In the genomic region with DNA sequence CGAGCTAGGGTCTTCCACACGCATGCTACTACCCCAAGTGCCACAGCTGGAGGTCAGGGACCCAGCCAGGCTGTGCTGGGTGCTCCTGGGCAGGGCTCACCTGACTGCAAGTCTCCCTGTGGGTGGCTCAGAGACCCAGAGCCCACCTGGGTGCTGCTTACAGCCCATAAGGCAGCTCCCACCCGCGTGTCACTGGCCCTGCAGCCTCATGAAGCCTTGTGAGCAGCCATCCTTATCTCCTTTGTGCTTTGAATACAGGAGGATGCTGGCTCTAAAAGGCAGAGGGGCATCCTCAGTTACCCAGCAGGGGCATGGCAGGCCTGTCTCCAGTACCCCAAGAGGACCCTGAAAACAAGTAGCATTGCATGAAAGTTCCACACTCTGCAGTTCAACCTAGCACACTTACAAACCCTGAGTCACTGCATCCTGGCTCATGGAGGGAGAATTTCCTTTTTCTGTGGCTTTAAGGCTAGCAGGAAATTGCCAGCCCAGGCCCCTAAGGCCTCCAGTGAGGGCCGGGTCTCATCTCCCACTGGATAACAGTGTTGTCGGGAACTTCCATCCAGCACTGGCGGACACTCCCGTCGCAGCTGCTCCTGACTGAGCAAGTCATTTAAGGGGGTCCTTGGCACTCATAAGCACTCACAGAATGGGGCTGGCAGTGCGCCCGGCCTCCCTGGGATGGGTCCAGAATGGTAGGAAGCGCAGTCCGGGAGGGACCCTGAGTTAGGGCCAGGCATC, we compare ENCODE assay signal across 15 cellular contexts.
A peak's percentile ranks its signal among the peaks of the same experiment; 100 is the strongest.
DNase-seq lines count a peak whose midpoint lies in the region; ATAC-seq and TF ChIP-seq lines count a peak whose summit lies in the region.
"Had no signal": no experiment of that assay in that cellular context is flagged by ENCODE, and none has a peak within 500 bp of the region (broad histone marks: within the 10 kb centered on the region; RNA-seq: fewer than 3 reads in every experiment).

No MANE protein-coding gene starts in this region.

- H3K9me2 ChIP-seq in SK-N-SH: no peaks in the 10 kb centered on the region

- no peak overlapping the region for H3K9ac ChIP-seq in SK-N-SH

- H2AFZ ChIP-seq in SK-N-SH (ENCODE audit: low read depth): no peak overlapping the region

- TF ChIP-seq EP300 in SK-N-SH (IDR thresholded peaks at IDR 0.05; ENCODE audit: borderline replicate concordance in 1 of 2, low read depth in 1 of 2, low read length in 1 of 2): no peak
- no peak for TF ChIP-seq EP300 in upper lobe of left lung (IDR thresholded peaks at IDR 0.05)

- 11% methylated on average over 5 of the region's 13 CpGs for WGBS in SK-N-SH (ENCODE audit: low lambda C conversion rate)
- WGBS in heart left ventricle, 4 donors: 40 to 49% (median 46%) methylated on average over 11 to 13 of the region's 13 CpGs
- 60 to 71% methylated on average over 9 to 11 of the region's 13 CpGs for WGBS in upper lobe of left lung, 2 donors

- intact Hi-C loops in heart left ventricle (cut with DNase I): no loop called here

- no peak for TF ChIP-seq POLR2A in heart left ventricle (IDR thresholded peaks at IDR 0.05)
- no peak for TF ChIP-seq POLR2A in upper lobe of left lung (IDR thresholded peaks at IDR 0.05)

- H3K36me3 Mint-ChIP-seq in WTC11: no peaks in the 10 kb centered on the region

- H3K4me1 Mint-ChIP-seq in WTC11: no peaks in the 10 kb centered on the region

- H3K4me1 ChIP-seq in SK-N-SH (ENCODE audit: control insufficient read depth in 1 of 2, insufficient read depth in 2 of 2, low read depth in 1 of 2, low read length in 1 of 2): no peaks in the 10 kb centered on the region
- peaks cover 0 to 14% (median 0%) of the 10 kb centered on the region in 12 donors for H3K4me1 ChIP-seq in heart left ventricle
- peaks cover 0 to 4% (median 2%) of the 10 kb centered on the region in 4 donors for H3K4me1 ChIP-seq in upper lobe of left lung
- H3K4me1 ChIP-seq: adrenal gland, vagina had no signal

- DNase-seq in SK-N-SH (no peak), astrocyte of the spinal cord (ENCODE audit: low read depth, low spot score) (peak; percentile 12), heart left ventricle (peak; percentile 58 to 84 (median 70)), upper lobe of left lung (peak in 1 of 2 donors; percentile 63), GM10266 (ENCODE audit: extremely low spot score) (no peak), WTC11 (ENCODE audit: low spot score) (no peak)
- DNase-seq: activated T-cell treated with anti-CD3 and anti-CD28 coated beads for 4 hours; NCI-H774; stimulated activated CD4-positive, alpha-beta T cell treated with anti-CD3 and anti-CD28 coated beads, Interleukin-2, amount 100 ng/mL, for 24 hours had no signal

- H3K27me3 Mint-ChIP-seq in WTC11 (ENCODE audit: low read depth): no peaks in the 10 kb centered on the region; the same call in 1 of the 2 replicates

- in situ Hi-C loops in astrocyte of the spinal cord (cut with HindIII; ENCODE audit: low sequenced_read_pairs): no loop called here

- no peaks in the 10 kb centered on the region for H3K36me3 ChIP-seq in SK-N-SH (replicated peaks in 1 of 2; ENCODE audit: control insufficient read depth in 1 of 2, insufficient read depth in 2 of 2, low read length in 1 of 2)
- H3K36me3 ChIP-seq in heart left ventricle: no peaks in the 10 kb centered on the region
- H3K36me3 ChIP-seq in upper lobe of left lung: no peaks in the 10 kb centered on the region
- H3K36me3 ChIP-seq: adrenal gland, vagina had no signal

- H3K27me3 ChIP-seq in SK-N-SH (ENCODE audit: insufficient read depth): no peaks in the 10 kb centered on the region; the same call in 1 of the 2 replicates
- H3K27me3 ChIP-seq in heart left ventricle: peaks cover 0 to 6% (median 0%) of the 10 kb centered on the region in 9 donors
- no peaks in the 10 kb centered on the region for H3K27me3 ChIP-seq in upper lobe of left lung
- H3K27me3 ChIP-seq: adrenal gland, vagina had no signal

- no peak overlapping the region for H3K4me3 Mint-ChIP-seq in WTC11

- H3K79me2 ChIP-seq in SK-N-SH (ENCODE audit: insufficient read depth): no peaks in the 10 kb centered on the region

- ATAC-seq in SK-N-SH treated with all-trans-retinoic acid at 6 μM for 48 hours (peak; percentile 30; the same call in 1 of the 3 replicates), heart left ventricle (peak; percentile 41 to 90 (median 72)), upper lobe of left lung (ENCODE audit: low FRiP score in 2 of 2) (no peak), HG03565 (IDR thresholded peaks at IDR 0.05; ENCODE audit: unreplicated experiment) (no peak), WTC11 (no peak)
- ATAC-seq: activated CD4-positive, CD25-positive, alpha-beta regulatory T cell treated with anti-CD3 and anti-CD28 coated beads, Interleukin-2, amount 50 U/mL, for 24 hours had no signal

- TF ChIP-seq CTCF in SK-N-SH (IDR thresholded peaks at IDR 0.05) (no peak), astrocyte of the spinal cord (IDR thresholded peaks at IDR 0.05; ENCODE audit: low read depth, low read length) (no peak), heart left ventricle (IDR thresholded peaks at IDR 0.05) (no peak), upper lobe of left lung (IDR thresholded peaks at IDR 0.05) (no peak), GM10266 (IDR thresholded peaks at IDR 0.05; ENCODE audit: control insufficient read depth, insufficient read depth, low read depth, missing control alignments) (no peak), WTC11 (IDR thresholded peaks at IDR 0.05) (no peak)

- no peak overlapping the region for H3K27ac ChIP-seq in SK-N-SH (ENCODE audit: low read depth in 2 of 2, low read length in 1 of 2)
- H3K27ac ChIP-seq in heart left ventricle: peak overlapping the region in 11 of 12 donors; percentile 60 to 88 (median 77)
- H3K27ac ChIP-seq in upper lobe of left lung: peak overlapping the region in 3 of 4 donors; percentile 35 to 61 (median 60)
- H3K27ac ChIP-seq: SK-N-MC, vagina had no signal

- no peak overlapping the region for H3K4me3 ChIP-seq in SK-N-SH (ENCODE audit: low read depth in 2 of 2, low read length in 1 of 2)
- H3K4me3 ChIP-seq in astrocyte of the spinal cord (ENCODE audit: low read depth, low read length): no peak overlapping the region
- H3K4me3 ChIP-seq in heart left ventricle: peak overlapping the region in 1 of 12 donors; percentile 11
- no peak overlapping the region for H3K4me3 ChIP-seq in upper lobe of left lung
- H3K4me3 ChIP-seq: adrenal gland, SK-N-MC, vagina had no signal

- TF ChIP-seq RAD21 in SK-N-SH (IDR thresholded peaks at IDR 0.05; ENCODE audit: low read length): no peak

- H3K9me3 ChIP-seq in SK-N-SH (no peaks in the 10 kb centered on the region), heart left ventricle (peaks cover 0 to 8% (median 0%) of the 10 kb centered on the region in 12 donors), upper lobe of left lung (no peaks in the 10 kb centered on the region)
- H3K9me3 ChIP-seq: adrenal gland, vagina had no signal

- POLR2A ChIA-PET in SK-N-SH (lab: Yijun Ruan, JAX): no interaction called here
- POLR2A ChIA-PET in WTC11 (lab: Charles Lee): no interaction called here

- no peak overlapping the region for H3K27ac Mint-ChIP-seq in WTC11

- H3K4me2 ChIP-seq in SK-N-SH: no peak overlapping the region

- H3K9me3 Mint-ChIP-seq in WTC11: peaks cover 11% of the 10 kb centered on the region

- H3F3A ChIP-seq in SK-N-SH (replicated peaks; ENCODE audit: insufficient read depth): no peaks in the 10 kb centered on the region

- CTCF ChIA-PET in SK-N-SH (lab: Yijun Ruan, JAX) (no interaction called here), WTC11 (lab: Charles Lee) (interaction anchor here (0.7 to 1.1 kb wide), 2 partner anchors 36 to 52 kb away, joined by 3 read pairs; no protein-coding TSS in a partner anchor)

- H4K20me1 ChIP-seq in SK-N-SH (ENCODE audit: insufficient read depth): no peaks in the 10 kb centered on the region

TF ChIP-seq in SK-N-SH treated with all-trans-retinoic acid at 6 μM for 48 hours, 23 proteins besides CTCF, POLR2A, EP300 and RAD21 (continues in another document):
- TF ChIP-seq PPARA (CRISPR knock-in tag; IDR thresholded peaks at IDR 0.05; ENCODE audit: borderline replicate concordance) (no peak), ZFP30 (CRISPR knock-in tag; IDR thresholded peaks at IDR 0.05) (no peak)

TF ChIP-seq in SK-N-SH, 30 proteins besides CTCF, POLR2A, EP300 and RAD21 (continues in another document):
- TF ChIP-seq, protein P1, sequence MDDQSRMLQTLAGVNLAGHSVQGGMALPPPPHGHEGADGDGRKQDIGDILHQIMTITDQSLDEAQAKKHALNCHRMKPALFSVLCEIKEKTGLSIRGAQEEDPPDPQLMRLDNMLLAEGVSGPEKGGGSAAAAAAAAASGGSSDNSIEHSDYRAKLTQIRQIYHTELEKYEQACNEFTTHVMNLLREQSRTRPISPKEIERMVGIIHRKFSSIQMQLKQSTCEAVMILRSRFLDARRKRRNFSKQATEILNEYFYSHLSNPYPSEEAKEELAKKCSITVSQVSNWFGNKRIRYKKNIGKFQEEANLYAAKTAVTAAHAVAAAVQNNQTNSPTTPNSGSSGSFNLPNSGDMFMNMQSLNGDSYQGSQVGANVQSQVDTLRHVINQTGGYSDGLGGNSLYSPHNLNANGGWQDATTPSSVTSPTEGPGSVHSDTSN (IDR thresholded peaks at IDR 0.05): no peak
- no peak for TF ChIP-seq YY1 (IDR thresholded peaks at IDR 0.05; ENCODE audit: low read depth)
- TF ChIP-seq RCOR1 (IDR thresholded peaks at IDR 0.05; ENCODE audit: low read length): no peak
- no peak for TF ChIP-seq FOXJ3 (CRISPR knock-in tag; IDR thresholded peaks at IDR 0.05)

TF ChIP-seq in WTC11, 78 proteins besides CTCF, POLR2A, EP300 and RAD21 (continues in another document):
- no peak for TF ChIP-seq ZNF423 (CRISPR knock-in tag; IDR thresholded peaks at IDR 0.05)
- TF ChIP-seq, protein P2, sequence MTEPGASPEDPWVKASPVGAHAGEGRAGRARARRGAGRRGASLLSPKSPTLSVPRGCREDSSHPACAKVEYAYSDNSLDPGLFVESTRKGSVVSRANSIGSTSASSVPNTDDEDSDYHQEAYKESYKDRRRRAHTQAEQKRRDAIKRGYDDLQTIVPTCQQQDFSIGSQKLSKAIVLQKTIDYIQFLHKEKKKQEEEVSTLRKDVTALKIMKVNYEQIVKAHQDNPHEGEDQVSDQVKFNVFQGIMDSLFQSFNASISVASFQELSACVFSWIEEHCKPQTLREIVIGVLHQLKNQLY (CRISPR knock-in tag; IDR thresholded peaks at IDR 0.05): no peak
- TF ChIP-seq, protein P3, sequence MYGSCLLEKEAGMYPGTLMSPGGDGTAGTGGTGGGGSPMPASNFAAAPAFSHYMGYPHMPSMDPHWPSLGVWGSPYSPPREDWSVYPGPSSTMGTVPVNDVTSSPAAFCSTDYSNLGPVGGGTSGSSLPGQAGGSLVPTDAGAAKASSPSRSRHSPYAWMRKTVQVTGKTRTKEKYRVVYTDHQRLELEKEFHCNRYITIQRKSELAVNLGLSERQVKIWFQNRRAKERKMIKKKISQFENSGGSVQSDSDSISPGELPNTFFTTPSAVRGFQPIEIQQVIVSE (CRISPR knock-in tag; IDR thresholded peaks at IDR 0.05; ENCODE audit: borderline replicate concordance): no peak
- no peak for TF ChIP-seq ZNF671 (CRISPR knock-in tag; IDR thresholded peaks at IDR 0.05)

Comparison
In these comparisons a context has a peak if more than half of its experiments do, and no peak if none do; other contexts are left out.
1. ATAC-seq: peak in SK-N-SH treated with all-trans-retinoic acid at 6 μM for 48 hours (single experiment) and heart left ventricle (4 of 4); none in upper lobe of left lung (0 of 2), HG03565 (single experiment) and WTC11 (single experiment).
2. DNase-seq: peak in astrocyte of the spinal cord (single experiment) and heart left ventricle (5 of 5); none in SK-N-SH (single experiment), GM10266 (single experiment) and WTC11 (single experiment).
3. H3K27ac ChIP-seq: peak in heart left ventricle (11 of 12) and upper lobe of left lung (3 of 4); none in SK-N-SH (0 of 2).